ENCODE assay signal across 23 cellular contexts in the genomic region with DNA sequence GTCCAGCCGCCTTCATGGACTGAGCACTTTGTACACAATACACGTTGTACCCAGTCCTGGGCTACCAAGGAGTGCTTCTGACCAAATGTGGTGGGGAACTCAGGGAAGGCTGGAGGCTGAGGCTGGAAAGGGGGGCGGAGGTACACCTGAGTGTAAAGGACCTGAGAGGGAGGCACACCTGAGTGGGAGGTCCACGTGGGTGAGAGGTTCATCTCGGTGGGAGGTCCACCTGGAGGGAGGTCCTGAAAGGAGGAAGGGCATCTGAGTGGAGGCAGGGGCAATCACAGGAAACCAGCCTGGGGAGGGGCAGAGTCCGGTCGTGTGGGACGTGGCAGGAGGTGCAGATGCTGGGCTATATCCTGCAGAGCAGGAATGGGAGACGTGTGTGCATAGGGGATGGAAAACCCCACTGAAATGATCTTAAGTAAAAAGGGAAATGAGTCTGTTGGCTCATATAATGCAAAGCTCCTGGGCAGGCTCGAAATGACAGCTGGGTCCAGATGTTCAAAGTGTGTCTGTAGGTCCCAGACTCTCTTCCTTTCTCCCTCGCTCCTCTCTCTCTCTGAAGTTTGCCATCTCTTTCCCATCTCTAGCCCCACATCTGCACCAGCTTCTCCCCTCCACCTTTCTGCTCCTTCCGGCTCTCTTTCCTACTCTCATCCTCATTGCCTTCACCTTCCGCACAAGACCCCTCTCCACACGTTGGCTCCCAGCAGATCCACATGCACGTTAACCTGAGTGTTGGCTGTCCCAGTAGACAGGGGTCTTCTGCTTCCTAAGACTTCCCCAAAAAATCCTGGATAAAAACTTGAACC.
DNase-seq lines count a peak whose midpoint lies in the region; ATAC-seq, FAIRE-seq and TF ChIP-seq lines count a peak whose summit lies in the region.
"Had no signal": no experiment of that assay in that cellular context is flagged by ENCODE, and none has a peak within 500 bp of the region (broad histone marks: within the 10 kb centered on the region; RNA-seq: fewer than 3 reads in every experiment).

No MANE protein-coding gene starts in this region.

- no peak for ATAC-seq in SK-N-SH treated with all-trans-retinoic acid at 6 μM for 48 hours
- ATAC-seq in stimulated activated memory B cell treated with anti-CD40 and anti-IgM and Interleukin-4, amounts not matched to agents 10 μg/mL and 1 μg/mL and 100 μg/mL, for 72 hours, result peak; percentile 51
- ATAC-seq: activated CD8-positive, alpha-beta memory T cell treated with anti-CD3 and anti-CD28 coated beads, Interleukin-2, amount 10 ng/mL, durations not matched to agents 7 days and 5 days; esophagus mucosa had no signal

- no peak overlapping the region for H3K4me3 ChIP-seq in SK-N-SH (ENCODE audit: low read depth in 2 of 2, low read length in 1 of 2)
- H3K4me3 ChIP-seq in astrocyte (ENCODE audit: insufficient read depth, low read depth, low read length), result no peak overlapping the region
- H3K4me3 ChIP-seq in iPS-20b (ENCODE audit: low read length), result no peak overlapping the region
- H3K4me3 ChIP-seq: pancreas, skin epidermis, transverse colon had no signal

- no peak overlapping the region for H3K4me3 Mint-ChIP-seq in astrocyte (ENCODE audit: unreplicated experiment)
- H3K4me3 Mint-ChIP-seq in stimulated activated memory B cell treated with anti-CD40 and anti-IgM and Interleukin-4, amounts not matched to agents 10 μg/mL and 1 μg/mL and 100 μg/mL, for 72 hours, result no peak overlapping the region
- H3K4me3 Mint-ChIP-seq: activated CD8-positive, alpha-beta memory T cell treated with anti-CD3 and anti-CD28 coated beads, Interleukin-2, amount 10 ng/mL, durations not matched to agents 7 days and 5 days; CD4-positive, alpha-beta T cell; dendritic cell treated with granulocyte-macrophage colony-stimulating factor and Interleukin-4, amounts not matched to agents 40 ng/mL and 50 ng/mL, for 4 days had no signal

- WGBS in SK-N-SH (ENCODE audit: low lambda C conversion rate), result 85% methylated on average over 15 of the region's 15 CpGs

- no peaks in the 10 kb centered on the region for H3K36me3 Mint-ChIP-seq in astrocyte (ENCODE audit: low read depth, unreplicated experiment)
- H3K36me3 Mint-ChIP-seq in stimulated activated memory B cell treated with anti-CD40 and anti-IgM and Interleukin-4, amounts not matched to agents 10 μg/mL and 1 μg/mL and 100 μg/mL, for 72 hours, result no peaks in the 10 kb centered on the region
- H3K36me3 Mint-ChIP-seq: activated CD8-positive, alpha-beta memory T cell treated with anti-CD3 and anti-CD28 coated beads, Interleukin-2, amount 10 ng/mL, durations not matched to agents 7 days and 5 days had no signal

- H3K27ac ChIP-seq in SK-N-SH (ENCODE audit: low read depth in 2 of 2, low read length in 1 of 2) (no peak overlapping the region), astrocyte (ENCODE audit: low read depth, low read length) (no peak overlapping the region), iPS-20b (ENCODE audit: low read length) (no peak overlapping the region)
- H3K27ac ChIP-seq: 22Rv1, pancreas had no signal

- H3K4me1 ChIP-seq in SK-N-SH (ENCODE audit: control insufficient read depth in 1 of 2, insufficient read depth in 2 of 2, low read depth in 1 of 2, low read length in 1 of 2) (peaks cover 25 to 26% of the 10 kb centered on the region in 2 experiments; a peak in 3 of 4 replicates), astrocyte (ENCODE audit: insufficient read depth, low read length) (peaks cover 32% of the 10 kb centered on the region), iPS-20b (ENCODE audit: insufficient read depth, low read length) (peaks cover 8% of the 10 kb centered on the region; the same call in 1 of the 2 replicates)
- H3K4me1 ChIP-seq: pancreas, transverse colon had no signal

- no peak overlapping the region for H3K9ac ChIP-seq in SK-N-SH
- H3K9ac ChIP-seq in astrocyte (ENCODE audit: low read length), result no peak overlapping the region
- peak overlapping the region; percentile 50; the same call in 1 of the 2 replicates for H3K9ac ChIP-seq in iPS-20b (ENCODE audit: low read depth, low read length)

- no peaks in the 10 kb centered on the region for H3K9me3 ChIP-seq in SK-N-SH
- no peaks in the 10 kb centered on the region for H3K9me3 ChIP-seq in astrocyte (ENCODE audit: insufficient read depth, low read depth, low read length)
- H3K9me3 ChIP-seq in iPS-20b (ENCODE audit: insufficient read depth, low read depth, low read length), result no peaks in the 10 kb centered on the region
- H3K9me3 ChIP-seq: pancreas, transverse colon had no signal

- H4K20me1 ChIP-seq in SK-N-SH (ENCODE audit: insufficient read depth) (no peaks in the 10 kb centered on the region), astrocyte (ENCODE audit: insufficient read depth, low read length) (no peaks in the 10 kb centered on the region)

- H3K27ac Mint-ChIP-seq in astrocyte (ENCODE audit: unreplicated experiment), result no peak overlapping the region
- no peak overlapping the region for H3K27ac Mint-ChIP-seq in stimulated activated memory B cell treated with anti-CD40 and anti-IgM and Interleukin-4, amounts not matched to agents 10 μg/mL and 1 μg/mL and 100 μg/mL, for 72 hours
- H3K27ac Mint-ChIP-seq: activated CD8-positive, alpha-beta memory T cell treated with anti-CD3 and anti-CD28 coated beads, Interleukin-2, amount 10 ng/mL, durations not matched to agents 7 days and 5 days; CD4-positive, alpha-beta T cell; dendritic cell treated with granulocyte-macrophage colony-stimulating factor and Interleukin-4, amounts not matched to agents 40 ng/mL and 50 ng/mL, for 4 days had no signal

- peaks cover 3% of the 10 kb centered on the region for H3K27me3 Mint-ChIP-seq in astrocyte (ENCODE audit: low read depth, unreplicated experiment)
- peaks cover 21% of the 10 kb centered on the region for H3K27me3 Mint-ChIP-seq in stimulated activated memory B cell treated with anti-CD40 and anti-IgM and Interleukin-4, amounts not matched to agents 10 μg/mL and 1 μg/mL and 100 μg/mL, for 72 hours

- H3K9me2 ChIP-seq in SK-N-SH, result no peaks in the 10 kb centered on the region

- peaks cover 19% of the 10 kb centered on the region for H3K4me1 Mint-ChIP-seq in astrocyte (ENCODE audit: low read depth, unreplicated experiment)
- H3K4me1 Mint-ChIP-seq in stimulated activated memory B cell treated with anti-CD40 and anti-IgM and Interleukin-4, amounts not matched to agents 10 μg/mL and 1 μg/mL and 100 μg/mL, for 72 hours, result peaks cover 13% of the 10 kb centered on the region
- H3K4me1 Mint-ChIP-seq: activated CD8-positive, alpha-beta memory T cell treated with anti-CD3 and anti-CD28 coated beads, Interleukin-2, amount 10 ng/mL, durations not matched to agents 7 days and 5 days had no signal

- no peak overlapping the region for H2AFZ ChIP-seq in SK-N-SH (ENCODE audit: low read depth)
- no peak overlapping the region for H2AFZ ChIP-seq in astrocyte (ENCODE audit: low read depth, low read length)

- POLR2A ChIA-PET in SK-N-SH (lab: Yijun Ruan, JAX), result interaction anchor here (1.9 kb wide), 1 partner anchor 13 kb away, joined by 5 read pairs; no protein-coding TSS in a partner anchor

- no peaks in the 10 kb centered on the region for H3F3A ChIP-seq in SK-N-SH (replicated peaks; ENCODE audit: insufficient read depth)

- H3K4me2 ChIP-seq in SK-N-SH (no peak overlapping the region), astrocyte (ENCODE audit: low read length) (peak overlapping the region; percentile 81)

- peak; percentile 26 for DNase-seq in SK-N-SH
- DNase-seq in astrocyte (ENCODE audit: low read depth), result no peak
- DNase-seq in HuH-7 (ENCODE audit: low spot score), result no peak
- DNase-seq in medulla oblongata (ENCODE audit: extremely low spot score), result no peak
- DNase-seq in erythroblast (lab: John Stamatoyannopoulos, UW), result no peak
- DNase-seq: activated CD4-positive, CD25-positive, alpha-beta regulatory T cell treated with anti-CD3 and anti-CD28 coated beads, Interleukin-2, amount 50 U/mL, for 72 hours; activated CD8-positive, alpha-beta memory T cell treated with anti-CD3 and anti-CD28 coated beads, Interleukin-2, amount 10 ng/mL, durations not matched to agents 7 days and 5 days; activated gamma-delta T cell treated with Interleukin-2 at 50 U/mL for 16 hours; DND-41; MM.1S; NCI-H187 treated with DMSO at 0.1 percent for 48 hours; NCI-H446 treated with DMSO at 0.1 percent for 48 hours; pancreas; T-helper 9 cell; transverse colon had no signal

- TF ChIP-seq EP300 in SK-N-SH (IDR thresholded peaks at IDR 0.05; ENCODE audit: borderline replicate concordance in 1 of 2, low read depth in 1 of 2, low read length in 1 of 2), result no peak

- CTCF ChIA-PET in SK-N-SH (lab: Yijun Ruan, JAX), result interaction anchor here (1.1 to 3.0 kb wide), 6 partner anchors 13 to 210 kb away, joined by 3 to 10 read pairs (median 4); no protein-coding TSS in a partner anchor

- no peak for TF ChIP-seq RAD21 in SK-N-SH (IDR thresholded peaks at IDR 0.05; ENCODE audit: low read length)

- H3K27me3 ChIP-seq in SK-N-SH (ENCODE audit: insufficient read depth) (no peaks in the 10 kb centered on the region), astrocyte (ENCODE audit: insufficient read depth, low read length) (no peaks in the 10 kb centered on the region), iPS-20b (ENCODE audit: insufficient read depth, low read length) (no peaks in the 10 kb centered on the region)
- H3K27me3 ChIP-seq: pancreas, transverse colon had no signal

- TF ChIP-seq CTCF in SK-N-SH (IDR thresholded peaks at IDR 0.05) (no peak), astrocyte (IDR thresholded peaks at IDR 0.05; ENCODE audit: insufficient read depth, low read depth, low read length) (no peak)

- no peak for FAIRE-seq in astrocyte (lab: Jason Lieb, UNC)
- FAIRE-seq: pancreas had no signal

- no peak for TF ChIP-seq POLR2A in erythroblast (IDR thresholded peaks at IDR 0.05; ENCODE audit: low read length)

- H3K79me2 ChIP-seq in SK-N-SH (ENCODE audit: insufficient read depth), result no peaks in the 10 kb centered on the region
- no peaks in the 10 kb centered on the region for H3K79me2 ChIP-seq in astrocyte (ENCODE audit: insufficient read depth, low read length)

- H3K9me3 Mint-ChIP-seq in astrocyte (ENCODE audit: unreplicated experiment), result peaks cover 3% of the 10 kb centered on the region
- no peaks in the 10 kb centered on the region for H3K9me3 Mint-ChIP-seq in stimulated activated memory B cell treated with anti-CD40 and anti-IgM and Interleukin-4, amounts not matched to agents 10 μg/mL and 1 μg/mL and 100 μg/mL, for 72 hours
- H3K9me3 Mint-ChIP-seq: CD4-positive, alpha-beta T cell; dendritic cell treated with granulocyte-macrophage colony-stimulating factor and Interleukin-4, amounts not matched to agents 40 ng/mL and 50 ng/mL, for 4 days had no signal

- no peaks in the 10 kb centered on the region for H3K36me3 ChIP-seq in SK-N-SH (replicated peaks in 1 of 2; ENCODE audit: control insufficient read depth in 1 of 2, insufficient read depth in 2 of 2, low read length in 1 of 2)
- no peaks in the 10 kb centered on the region for H3K36me3 ChIP-seq in astrocyte (ENCODE audit: insufficient read depth, low read length)
- H3K36me3 ChIP-seq in iPS-20b (ENCODE audit: insufficient read depth, low read depth, low read length), result no peaks in the 10 kb centered on the region
- H3K36me3 ChIP-seq: pancreas, transverse colon had no signal

TF ChIP-seq in SK-N-SH, 30 proteins besides CTCF, POLR2A, EP300 and RAD21 (continues in another document):
- no peak for TF ChIP-seq SMC3 (IDR thresholded peaks at IDR 0.05; ENCODE audit: low read depth, low read length)
